Comparison of ENCODE assay signal across 14 cellular contexts in genomic region chr2:9258953-9259399, GRCh38. TPM values are rescaled to one million over a fixed set of nuclear protein-coding genes. Genes with fewer than 3 reads are reported as not detected.
DNase-seq lines count a peak whose midpoint lies in the region; TF ChIP-seq lines count a peak whose summit lies in the region.
"Had no signal": no experiment of that assay in that cellular context is flagged by ENCODE, and none has a peak within 500 bp of the region (broad histone marks: within the 10 kb centered on the region; RNA-seq: fewer than 3 reads in every experiment).

No MANE protein-coding gene starts in this region.

- H3K4me3 Mint-ChIP-seq in endodermal cell = no peak overlapping the region

- H3K4me1 Mint-ChIP-seq in endodermal cell = peaks cover 16% of the 10 kb centered on the region

- H3K4me1 ChIP-seq in HEK293 (ENCODE audit: control insufficient read depth, insufficient read depth, low read length) = no peaks in the 10 kb centered on the region
- H3K4me1 ChIP-seq in endodermal cell (ENCODE audit: control insufficient read depth, insufficient read depth, low read length) = peaks cover 4% of the 10 kb centered on the region
- H3K4me1 ChIP-seq in effector memory CD4-positive, alpha-beta T cell (ENCODE audit: control insufficient read depth, insufficient read depth, low read length, poor library complexity, severe bottlenecking) = no peaks in the 10 kb centered on the region

- H3K36me3 ChIP-seq in HEK293 (ENCODE audit: control insufficient read depth in 2 of 2, insufficient read depth in 1 of 2, low read length in 2 of 2) (no peaks in the 10 kb centered on the region), endodermal cell (ENCODE audit: control insufficient read depth, insufficient read depth, low read length) (no peaks in the 10 kb centered on the region)
- no peaks in the 10 kb centered on the region for H3K36me3 ChIP-seq in effector memory CD4-positive, alpha-beta T cell (ENCODE audit: control insufficient read depth, insufficient read depth, low read length)

- H3K27me3 ChIP-seq in endodermal cell (ENCODE audit: control insufficient read depth, insufficient read depth, low read length, poor library complexity, severe bottlenecking) = no peaks in the 10 kb centered on the region
- H3K27me3 ChIP-seq in effector memory CD4-positive, alpha-beta T cell (replicated peaks; ENCODE audit: control insufficient read depth, insufficient read depth, low read length, poor library complexity, severe bottlenecking) = no peaks in the 10 kb centered on the region

- CTCF ChIA-PET in HEK293 (lab: Yijun Ruan, JAX) = no interaction called here

- no peaks in the 10 kb centered on the region for H3K9me3 ChIP-seq in HEK293 (ENCODE audit: control insufficient read depth, insufficient read depth, low read depth, low read length)
- H3K9me3 ChIP-seq in endodermal cell (ENCODE audit: control insufficient read depth, low read length) = no peaks in the 10 kb centered on the region
- no peaks in the 10 kb centered on the region for H3K9me3 ChIP-seq in effector memory CD4-positive, alpha-beta T cell (ENCODE audit: control insufficient read depth, low read length)
- H3K9me3 ChIP-seq: Caco-2 had no signal

- H3K27ac ChIP-seq in HEK293 (ENCODE audit: extremely low read depth, low read depth, low read length) (no peak overlapping the region), endodermal cell (ENCODE audit: low read depth, low read length) (peak overlapping the region; percentile 61)
- H3K27ac ChIP-seq in effector memory CD4-positive, alpha-beta T cell (ENCODE audit: insufficient read depth, low read length, poor library complexity, severe bottlenecking) = no peak overlapping the region
- H3K27ac ChIP-seq: epithelial cell of prostate had no signal

- H3K9me3 Mint-ChIP-seq in endodermal cell = no peaks in the 10 kb centered on the region

- WGBS in endodermal cell (ENCODE audit: insufficient coverage in 1 of 2, insufficient read length in 1 of 2), 2 experiments = 81 to 89% methylated on average over 8 to 12 of the region's 12 CpGs

- H3K27ac Mint-ChIP-seq in endodermal cell = no peak overlapping the region

- POLR2A ChIA-PET in HEK293 (lab: Yijun Ruan, JAX) = no interaction called here

- no peaks in the 10 kb centered on the region for H3K36me3 Mint-ChIP-seq in endodermal cell (ENCODE audit: low read depth)

- H3K9ac ChIP-seq in endodermal cell (ENCODE audit: extremely low read depth, low read length, poor library complexity, severe bottlenecking) = no peak overlapping the region

- H3K27me3 Mint-ChIP-seq in endodermal cell (ENCODE audit: insufficient read depth) = peaks cover 5% of the 10 kb centered on the region

- H3K4me3 ChIP-seq in HEK293 (ENCODE audit: low read depth, low read length) (no peak overlapping the region), endodermal cell (ENCODE audit: low read length) (no peak overlapping the region)
- H3K4me3 ChIP-seq in effector memory CD4-positive, alpha-beta T cell (ENCODE audit: insufficient read depth, low read depth, low read length, poor library complexity, severe bottlenecking) = no peak overlapping the region

- no peak for TF ChIP-seq CTCF in HEK293 (tag by site-specific recombination; IDR thresholded peaks at IDR 0.05)
- no peak for TF ChIP-seq CTCF in endodermal cell (conservative IDR thresholded peaks at IDR 0.05)

- DNase-seq in endodermal cell (no peak), lung microvascular endothelial cell (ENCODE audit: low read depth in 2 of 2) (peak; percentile 50 to 56), stromal cell of bone marrow (ENCODE audit: low read depth) (peak; percentile 78), foreskin melanocyte (no peak), AG20443 (ENCODE audit: low spot score) (no peak)
- DNase-seq in activated naive CD4-positive, alpha-beta T cell (lab: John Stamatoyannopoulos, UW) = no peak
- no peak for DNase-seq in effector memory CD4-positive, alpha-beta T cell
- DNase-seq: activated CD4-positive, CD25-positive, alpha-beta regulatory T cell treated with anti-CD3 and anti-CD28 coated beads, Interleukin-2, amount 50 U/mL, for 72 hours; activated naive CD4-positive, alpha-beta T cell treated with anti-CD3 and anti-CD28 coated beads, Interleukin-2, amount 50 U/mL, for 16 hours; Caco-2; mammary epithelial cell; NCI-H2107 had no signal

TF ChIP-seq in HEK293, 187 proteins besides CTCF, POLR2A, EP300 and RAD21:
- 0 out of 2 replicates have a peak, but pooled peaks have one; percentile 24 for TF ChIP-seq SCRT2 (tag by site-specific recombination; IDR thresholded peaks at IDR 0.05)
- TF ChIP-seq, protein P1, sequence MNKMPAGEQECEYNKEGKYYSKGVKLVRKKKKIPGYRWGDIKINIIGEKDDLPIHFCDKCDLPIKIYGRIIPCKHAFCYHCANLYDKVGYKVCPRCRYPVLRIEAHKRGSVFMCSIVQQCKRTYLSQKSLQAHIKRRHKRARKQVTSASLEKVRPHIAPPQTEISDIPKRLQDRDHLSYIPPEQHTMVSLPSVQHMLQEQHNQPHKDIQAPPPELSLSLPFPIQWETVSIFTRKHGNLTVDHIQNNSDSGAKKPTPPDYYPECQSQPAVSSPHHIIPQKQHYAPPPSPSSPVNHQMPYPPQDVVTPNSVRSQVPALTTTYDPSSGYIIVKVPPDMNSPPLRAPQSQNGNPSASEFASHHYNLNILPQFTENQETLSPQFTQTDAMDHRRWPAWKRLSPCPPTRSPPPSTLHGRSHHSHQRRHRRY (tag by site-specific recombination; IDR thresholded peaks at IDR 0.05) = no peak

RNA-seq across cellular contexts. Expression of gene ASAP2, which starts 52.4 kb away (rescaled TPM):
- total RNA-seq in endodermal cell (10 to 100 TPM; 11.8 to 20.4 TPM), lung microvascular endothelial cell (26.2 and 28.8 TPM in 2 replicates)
- 45.7 TPM for polyA plus RNA-seq in endodermal cell (2013, experiment 1 of 2)
- 45.8 TPM for polyA plus RNA-seq in endodermal cell (2013, experiment 2 of 2)

Comparison
In these comparisons a context has a peak if more than half of its experiments do, and no peak if none do; other contexts are left out.
1. DNase-seq: peak in lung microvascular endothelial cell (2 of 2) and stromal cell of bone marrow (single experiment); none in endodermal cell (single experiment), foreskin melanocyte (single experiment), activated naive CD4-positive, alpha-beta T cell (0 of 4), effector memory CD4-positive, alpha-beta T cell (0 of 3) and AG20443 (single experiment).